In genomic region chr17:57326348-57326747, GRCh38 we compare ENCODE assay signal across 22 cellular contexts.
"Had no signal": no experiment of that assay in that cellular context is flagged by ENCODE, and none has a peak within 500 bp of the region (broad histone marks: within the 10 kb centered on the region; RNA-seq: fewer than 3 reads in every experiment).

No MANE protein-coding gene starts in this region.

- H3K4me3 ChIP-seq: body of pancreas, lung, right atrium auricular region, skin epidermis, stomach had no signal

- H3K27ac Mint-ChIP-seq: activated CD4-positive, alpha-beta T cell treated with anti-CD3 and anti-CD28 coated beads, Interleukin-2, amount 10 ng/mL, durations not matched to agents 7 days and 5 days; activated T-cell treated with anti-CD3 and anti-CD28 coated beads, Interleukin-2, amount 50 U/mL, for 72 hours had no signal

- H3K36me3 ChIP-seq: right atrium auricular region had no signal

- H3K27me3 ChIP-seq: body of pancreas, right atrium auricular region, stomach had no signal

- H3K4me3 Mint-ChIP-seq: activated CD4-positive, alpha-beta T cell treated with anti-CD3 and anti-CD28 coated beads, Interleukin-2, amount 10 ng/mL, durations not matched to agents 7 days and 5 days; activated T-cell treated with anti-CD3 and anti-CD28 coated beads, Interleukin-2, amount 50 U/mL, for 72 hours; nephron had no signal

- H3K27me3 Mint-ChIP-seq: activated CD4-positive, alpha-beta T cell treated with anti-CD3 and anti-CD28 coated beads, Interleukin-2, amount 10 ng/mL, durations not matched to agents 7 days and 5 days had no signal

- H3K27ac ChIP-seq: body of pancreas, right atrium auricular region, skin epidermis, stomach had no signal

- H3K9me3 ChIP-seq: body of pancreas, right atrium auricular region, stomach had no signal

- H3K9me3 Mint-ChIP-seq: activated CD4-positive, alpha-beta T cell treated with anti-CD3 and anti-CD28 coated beads, Interleukin-2, amount 10 ng/mL, durations not matched to agents 7 days and 5 days; activated T-cell treated with anti-CD3 and anti-CD28 coated beads, Interleukin-2, amount 50 U/mL, for 72 hours; nephron had no signal

- ATAC-seq: body of pancreas, left lobe of liver had no signal

- DNase-seq: activated CD4-positive, alpha-beta T cell treated with anti-CD3 and anti-CD28 coated beads, Interleukin-2, amount 10 ng/mL, durations not matched to agents 7 days and 5 days; activated CD4-positive, CD25-positive, alpha-beta regulatory T cell; activated CD8-positive, alpha-beta memory T cell treated with anti-CD3 and anti-CD28 coated beads, Interleukin-2, amount 50 U/mL, for 4 hours; activated gamma-delta T cell treated with Interleukin-2 at 50 U/mL for 16 hours; amygdala; body of pancreas; central memory CD4-positive, alpha-beta T cell; erythroblast; foreskin melanocyte; occipital lobe; stimulated activated CD4-positive, alpha-beta T cell treated with anti-CD3 and anti-CD28 coated beads, Interleukin-15, amount 100 ng/mL, for 24 hours; stimulated activated CD4-positive, alpha-beta T cell treated with anti-CD3 and anti-CD28 coated beads, Interleukin-2, amount 100 ng/mL, for 48 hours; stomach; T-helper 1 cell; T1000; trophoblast cell had no signal
